15 cellular contexts compared by ENCODE assay signal in the genomic region with DNA sequence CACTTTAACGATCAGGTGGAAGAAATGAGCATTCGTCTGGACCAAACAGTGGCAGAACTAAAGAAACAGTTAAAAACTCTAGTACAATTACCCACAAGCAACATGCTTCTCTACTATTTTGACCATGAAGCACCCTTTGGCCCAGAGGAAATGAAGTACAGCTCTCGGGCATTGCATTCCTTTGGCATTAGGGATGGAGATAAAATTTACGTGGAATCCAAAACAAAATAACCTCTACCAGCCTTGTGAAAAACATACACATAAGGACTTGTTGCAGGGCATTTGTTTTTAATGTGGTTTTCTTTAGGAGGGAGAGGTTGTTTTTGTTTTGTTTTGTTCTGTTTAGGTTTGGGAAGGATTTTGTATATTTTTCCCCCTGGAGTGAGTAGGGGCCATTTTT.
"Had no signal": no experiment of that assay in that cellular context is flagged by ENCODE, and none has a peak within 500 bp of the region (broad histone marks: within the 10 kb centered on the region; RNA-seq: fewer than 3 reads in every experiment).

No MANE protein-coding gene starts in this region.

- H3K9me3 Mint-ChIP-seq: activated naive CD4-positive, alpha-beta T cell treated with anti-CD3 and anti-CD28 coated beads, Interleukin-2, amount 50 U/mL, for 24 hours; naive thymus-derived CD8-positive, alpha-beta T cell had no signal

- H3K4me1 ChIP-seq: colonic mucosa, foreskin keratinocyte, thyroid gland had no signal

- H3K4me3 Mint-ChIP-seq: activated naive CD4-positive, alpha-beta T cell treated with anti-CD3 and anti-CD28 coated beads, Interleukin-2, amount 50 U/mL, for 24 hours; naive thymus-derived CD8-positive, alpha-beta T cell had no signal

- H3K27me3 ChIP-seq: cardiac muscle cell, colonic mucosa, foreskin keratinocyte, heart left ventricle, right atrium auricular region, thyroid gland had no signal

- H3K4me2 ChIP-seq: smooth muscle cell had no signal

- H3K4me1 Mint-ChIP-seq: naive thymus-derived CD8-positive, alpha-beta T cell had no signal

- H3K27ac ChIP-seq: cardiac muscle cell, colonic mucosa, epithelial cell of prostate, foreskin keratinocyte, heart left ventricle, thyroid gland had no signal

- H3K36me3 ChIP-seq: colonic mucosa, right atrium auricular region had no signal

- H3K27me3 Mint-ChIP-seq: activated naive CD4-positive, alpha-beta T cell treated with anti-CD3 and anti-CD28 coated beads, Interleukin-2, amount 50 U/mL, for 24 hours; naive thymus-derived CD8-positive, alpha-beta T cell had no signal

- ATAC-seq: foreskin keratinocyte; heart left ventricle; naive thymus-derived CD8-positive, alpha-beta T cell had no signal

- H3K4me3 ChIP-seq: cardiac muscle cell, colonic mucosa, heart left ventricle, right atrium auricular region, smooth muscle cell, thyroid gland had no signal

- H3K27ac Mint-ChIP-seq: activated naive CD4-positive, alpha-beta T cell treated with anti-CD3 and anti-CD28 coated beads, Interleukin-2, amount 50 U/mL, for 24 hours; naive thymus-derived CD8-positive, alpha-beta T cell had no signal

- DNase-seq: activated CD4-positive, alpha-beta T cell treated with anti-CD3 and anti-CD28 coated beads, Interleukin-2, amount 50 U/mL, for 1 hour; amygdala; colonic mucosa; effector memory CD4-positive, alpha-beta T cell; foreskin keratinocyte; heart left ventricle; islet precursor cell; mammary epithelial cell; naive thymus-derived CD8-positive, alpha-beta T cell; thyroid gland had no signal

- H3K9me3 ChIP-seq: colonic mucosa, heart left ventricle, right atrium auricular region, thyroid gland had no signal
